ENCODE assay signal across 8 cellular contexts in the genomic region with DNA sequence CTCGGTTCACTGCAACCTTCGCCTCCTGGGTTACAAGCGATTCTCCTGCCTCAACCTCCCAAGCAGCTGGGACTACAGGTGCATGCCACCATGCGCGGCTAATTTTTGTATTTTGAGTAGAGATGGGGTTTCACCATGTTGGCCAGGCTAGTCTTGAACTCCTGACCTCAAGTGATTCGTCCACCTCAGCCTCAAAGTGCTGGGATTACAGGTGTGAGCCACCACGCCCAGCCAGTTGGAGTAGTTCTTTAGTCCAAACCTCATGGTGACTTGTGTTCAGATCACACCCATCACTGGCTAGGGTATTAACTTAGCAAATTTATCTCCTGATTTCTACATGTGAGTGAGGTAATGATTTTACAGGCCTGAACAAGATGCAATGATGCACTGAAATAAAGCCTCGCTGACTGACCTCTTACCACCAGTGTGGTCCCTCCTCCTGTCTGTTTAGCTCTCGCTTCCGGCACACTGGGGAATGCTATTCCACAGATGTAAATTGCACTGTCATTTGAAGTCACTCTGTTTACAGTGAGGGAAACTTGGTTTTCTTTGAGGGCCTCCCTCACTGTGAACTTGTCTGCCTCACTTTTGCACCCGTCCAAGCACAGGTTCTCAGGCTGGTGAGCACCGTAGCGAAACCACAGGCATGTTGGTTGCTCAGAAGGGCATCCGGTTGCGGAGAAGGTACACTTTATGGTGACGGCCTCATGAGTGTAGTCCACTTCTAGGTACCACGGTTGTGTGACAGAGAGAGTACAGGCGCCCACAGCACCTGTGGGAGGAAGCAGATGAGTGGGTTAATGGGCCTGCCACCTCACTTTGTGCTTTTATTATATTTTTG. TPM values are rescaled to one million over a fixed set of nuclear protein-coding genes. Genes with fewer than 3 reads are reported as not detected.
DNase-seq lines count a peak whose midpoint lies in the region; ATAC-seq and TF ChIP-seq lines count a peak whose summit lies in the region.

No MANE protein-coding gene starts in this region.

- no peak overlapping the region for H3K27ac Mint-ChIP-seq in glutamatergic neuron (ENCODE audit: unreplicated experiment)

- no peak for TF ChIP-seq CTCF in glutamatergic neuron (IDR thresholded peaks at IDR 0.05; ENCODE audit: partially characterized antibody, unreplicated experiment)

- H3K27me3 Mint-ChIP-seq in glutamatergic neuron (ENCODE audit: unreplicated experiment): no peaks in the 10 kb centered on the region

- peak; percentile 66 for ATAC-seq in HG03457 (IDR thresholded peaks at IDR 0.05; ENCODE audit: unreplicated experiment)

- H3K4me1 Mint-ChIP-seq in glutamatergic neuron (ENCODE audit: low read depth, unreplicated experiment): peaks cover 4% of the 10 kb centered on the region

- DNase-seq in NK-92 treated with Interleukin-12 subunit alpha and Interleukin-12 subunit beta, amount 100 ng/mL, for 24 hours (lab: John Stamatoyannopoulos, UW): peak; percentile 70
- DNase-seq in NK-92 (lab: John Stamatoyannopoulos, UW; ENCODE audit: unreplicated experiment) (no peak), activated T-cell treated with anti-CD3 and anti-CD28 coated beads for 48 hours (ENCODE audit: low read depth) (peak; percentile 70), kidney glomerular epithelial cell (lab: John Stamatoyannopoulos, UW) (no peak), NCI-H1092 (lab: John Stamatoyannopoulos, UW) (no peak), glutamatergic neuron (no peak)

- no peak overlapping the region for H3K4me3 Mint-ChIP-seq in glutamatergic neuron (ENCODE audit: unreplicated experiment)

- H3K4me3 ChIP-seq in skin epidermis: no peak overlapping the region

- no peaks in the 10 kb centered on the region for H3K36me3 Mint-ChIP-seq in glutamatergic neuron (ENCODE audit: unreplicated experiment)

- peak overlapping the region in 14 of 21 experiments; percentile 16 to 88 (median 74) for H3K27ac ChIP-seq in skin epidermis

- no peaks in the 10 kb centered on the region for H3K9me3 Mint-ChIP-seq in glutamatergic neuron (ENCODE audit: unreplicated experiment)

RNA-seq across cellular contexts. Expression of a gene that starts 5.5 kb away (rescaled TPM):
- not detected for total RNA-seq in glutamatergic neuron (ENCODE audit: unreplicated experiment)

RNA-seq across cellular contexts. Expression of a gene that starts 16.8 kb away (rescaled TPM):
- total RNA-seq in glutamatergic neuron (ENCODE audit: unreplicated experiment): not detected

RNA-seq across cellular contexts. Expression of a gene that starts 47.6 kb away (rescaled TPM):
- total RNA-seq in glutamatergic neuron (ENCODE audit: unreplicated experiment): 108 TPM

Comparison
In these comparisons a context has a peak if more than half of its experiments do, and no peak if none do; other contexts are left out.
1. DNase-seq: peak in NK-92 treated with Interleukin-12 subunit alpha and Interleukin-12 subunit beta, amount 100 ng/mL, for 24 hours (single experiment) and activated T-cell treated with anti-CD3 and anti-CD28 coated beads for 48 hours (single experiment); none in NK-92 (single experiment), kidney glomerular epithelial cell (single experiment), NCI-H1092 (single experiment) and glutamatergic neuron (single experiment).